In genomic region chr11:28447226-28447625, GRCh38 we compare ENCODE assay signal across 26 cellular contexts.
DNase-seq lines count a peak whose midpoint lies in the region; ATAC-seq and TF ChIP-seq lines count a peak whose summit lies in the region.
"Had no signal": no experiment of that assay in that cellular context is flagged by ENCODE, and none has a peak within 500 bp of the region (broad histone marks: within the 10 kb centered on the region; RNA-seq: fewer than 3 reads in every experiment).

No MANE protein-coding gene starts in this region.

- CTCF ChIA-PET in activated CD8-positive, alpha-beta T cell treated with anti-CD3 and anti-CD28 coated beads, Interleukin-2, amount 10 ng/mL, durations not matched to agents 7 days and 5 days (lab: Charles Lee), result no interaction called here

- TF ChIP-seq CTCF in epithelial cell of proximal tubule (conservative IDR thresholded peaks at IDR 0.05; ENCODE audit: low read depth, low read length), result no peak

- H3K4me1 Mint-ChIP-seq in activated CD8-positive, alpha-beta T cell treated with anti-CD3 and anti-CD28 coated beads, Interleukin-2, amount 10 ng/mL, durations not matched to agents 7 days and 5 days (ENCODE audit: low read depth), result no peaks in the 10 kb centered on the region
- no peaks in the 10 kb centered on the region for H3K4me1 Mint-ChIP-seq in activated T-cell treated with anti-CD3 and anti-CD28 coated beads, Interleukin-2, amount 50 U/mL, for 24 hours (ENCODE audit: low read depth)
- H3K4me1 Mint-ChIP-seq: activated B cell treated with CpG ODN at 0.5 μM for 24 hours; activated CD4-positive, alpha-beta memory T cell treated with anti-CD3 and anti-CD28 coated beads, Interleukin-2, amount 10 ng/mL, durations not matched to agents 7 days and 5 days; activated naive CD4-positive, alpha-beta T cell treated with anti-CD3 and anti-CD28 coated beads, Interleukin-2, amount 10 ng/mL, durations not matched to agents 7 days and 5 days; nephron had no signal

- no peaks in the 10 kb centered on the region for H3K9me3 Mint-ChIP-seq in activated CD8-positive, alpha-beta T cell treated with anti-CD3 and anti-CD28 coated beads, Interleukin-2, amount 10 ng/mL, durations not matched to agents 7 days and 5 days (ENCODE audit: insufficient read depth)
- no peaks in the 10 kb centered on the region for H3K9me3 Mint-ChIP-seq in activated T-cell treated with anti-CD3 and anti-CD28 coated beads, Interleukin-2, amount 50 U/mL, for 24 hours
- H3K9me3 Mint-ChIP-seq: activated B cell treated with CpG ODN at 0.5 μM for 24 hours; activated CD4-positive, alpha-beta memory T cell treated with anti-CD3 and anti-CD28 coated beads, Interleukin-2, amount 10 ng/mL, durations not matched to agents 7 days and 5 days; activated naive CD4-positive, alpha-beta T cell treated with anti-CD3 and anti-CD28 coated beads, Interleukin-2, amount 10 ng/mL, durations not matched to agents 7 days and 5 days; nephron had no signal

- no peak overlapping the region for H3K27ac Mint-ChIP-seq in activated CD8-positive, alpha-beta T cell treated with anti-CD3 and anti-CD28 coated beads, Interleukin-2, amount 10 ng/mL, durations not matched to agents 7 days and 5 days
- no peak overlapping the region for H3K27ac Mint-ChIP-seq in activated T-cell treated with anti-CD3 and anti-CD28 coated beads, Interleukin-2, amount 50 U/mL, for 24 hours
- H3K27ac Mint-ChIP-seq: activated B cell treated with CpG ODN at 0.5 μM for 24 hours; activated CD4-positive, alpha-beta memory T cell treated with anti-CD3 and anti-CD28 coated beads, Interleukin-2, amount 10 ng/mL, durations not matched to agents 7 days and 5 days; activated naive CD4-positive, alpha-beta T cell treated with anti-CD3 and anti-CD28 coated beads, Interleukin-2, amount 10 ng/mL, durations not matched to agents 7 days and 5 days; CD4-positive, alpha-beta T cell; nephron had no signal

- POLR2A ChIA-PET in activated CD8-positive, alpha-beta T cell treated with anti-CD3 and anti-CD28 coated beads, Interleukin-2, amount 10 ng/mL, durations not matched to agents 7 days and 5 days (lab: Charles Lee), result no interaction called here

- no peaks in the 10 kb centered on the region for H3K27me3 Mint-ChIP-seq in activated CD8-positive, alpha-beta T cell treated with anti-CD3 and anti-CD28 coated beads, Interleukin-2, amount 10 ng/mL, durations not matched to agents 7 days and 5 days (ENCODE audit: low read depth)
- no peaks in the 10 kb centered on the region for H3K27me3 Mint-ChIP-seq in activated T-cell treated with anti-CD3 and anti-CD28 coated beads, Interleukin-2, amount 50 U/mL, for 24 hours
- H3K27me3 Mint-ChIP-seq: activated B cell treated with CpG ODN at 0.5 μM for 24 hours; activated CD4-positive, alpha-beta memory T cell treated with anti-CD3 and anti-CD28 coated beads, Interleukin-2, amount 10 ng/mL, durations not matched to agents 7 days and 5 days; activated naive CD4-positive, alpha-beta T cell treated with anti-CD3 and anti-CD28 coated beads, Interleukin-2, amount 10 ng/mL, durations not matched to agents 7 days and 5 days; CD4-positive, alpha-beta T cell had no signal

- DNase-seq in COLO829 (ENCODE audit: low spot score), result peak; percentile 37
- peak; percentile 70 for DNase-seq in LHCN-M2 (ENCODE audit: low read depth)
- DNase-seq in epithelial cell of proximal tubule (ENCODE audit: low read depth), result peak; percentile 7
- DNase-seq in left kidney (ENCODE audit: low read depth, low spot score), result peak; percentile 6
- DNase-seq in NCI-H748 treated with DMSO at 0.1 percent for 48 hours (lab: John Stamatoyannopoulos, UW), result no peak
- DNase-seq in activated CD8-positive, alpha-beta T cell treated with anti-CD3 and anti-CD28 coated beads, Interleukin-2, amount 10 ng/mL, durations not matched to agents 7 days and 5 days, result no peak
- no peak for DNase-seq in activated T-cell treated with anti-CD3 and anti-CD28 coated beads, Interleukin-2, amount 50 U/mL, for 24 hours
- DNase-seq in NCI-H510A treated with DMSO at 0.1 percent for 48 hours (lab: John Stamatoyannopoulos, UW), result no peak
- DNase-seq: activated B cell treated with CpG ODN at 0.5 μM for 24 hours; activated CD4-positive, alpha-beta memory T cell treated with anti-CD3 and anti-CD28 coated beads, Interleukin-2, amount 10 ng/mL, durations not matched to agents 7 days and 5 days; activated naive CD4-positive, alpha-beta T cell treated with anti-CD3 and anti-CD28 coated beads, Interleukin-2, amount 10 ng/mL, durations not matched to agents 7 days and 5 days; CD4-positive, alpha-beta T cell; colonic mucosa; left colon; midbrain; NCI-H1105 treated with DMSO at 0.1 percent for 48 hours; NCI-H2081 treated with DMSO at 0.1 percent for 48 hours; NCI-H510A; small intestine; stimulated activated naive CD8-positive, alpha-beta T cell treated with anti-CD3 and anti-CD28 coated beads, Interleukin-15, Interleukin-2, amounts not matched to agents 100 U/mL and 50 U/mL, for 24 hours; thyroid gland had no signal

- H3K4me3 ChIP-seq in epithelial cell of proximal tubule (ENCODE audit: low read depth, low read length), result no peak overlapping the region
- H3K4me3 ChIP-seq: ascending aorta, colonic mucosa, HAP-1, prostate gland, thyroid gland had no signal

- no peak overlapping the region for H3K4me3 Mint-ChIP-seq in activated CD8-positive, alpha-beta T cell treated with anti-CD3 and anti-CD28 coated beads, Interleukin-2, amount 10 ng/mL, durations not matched to agents 7 days and 5 days
- no peak overlapping the region for H3K4me3 Mint-ChIP-seq in activated T-cell treated with anti-CD3 and anti-CD28 coated beads, Interleukin-2, amount 50 U/mL, for 24 hours
- H3K4me3 Mint-ChIP-seq: activated B cell treated with CpG ODN at 0.5 μM for 24 hours; activated CD4-positive, alpha-beta memory T cell treated with anti-CD3 and anti-CD28 coated beads, Interleukin-2, amount 10 ng/mL, durations not matched to agents 7 days and 5 days; activated naive CD4-positive, alpha-beta T cell treated with anti-CD3 and anti-CD28 coated beads, Interleukin-2, amount 10 ng/mL, durations not matched to agents 7 days and 5 days; CD4-positive, alpha-beta T cell; nephron had no signal

- ATAC-seq in activated CD8-positive, alpha-beta T cell treated with anti-CD3 and anti-CD28 coated beads, Interleukin-2, amount 10 ng/mL, durations not matched to agents 7 days and 5 days, result no peak
- ATAC-seq: left colon; SK-N-SH treated with all-trans-retinoic acid at 6 μM for 48 hours; stimulated activated naive CD8-positive, alpha-beta T cell treated with anti-CD3 and anti-CD28 coated beads, Interleukin-15, Interleukin-2, amounts not matched to agents 100 U/mL and 50 U/mL, for 24 hours had no signal

- H3K36me3 Mint-ChIP-seq in activated CD8-positive, alpha-beta T cell treated with anti-CD3 and anti-CD28 coated beads, Interleukin-2, amount 10 ng/mL, durations not matched to agents 7 days and 5 days (ENCODE audit: low read depth), result no peaks in the 10 kb centered on the region
- H3K36me3 Mint-ChIP-seq in activated T-cell treated with anti-CD3 and anti-CD28 coated beads, Interleukin-2, amount 50 U/mL, for 24 hours (ENCODE audit: low read depth), result no peaks in the 10 kb centered on the region
- H3K36me3 Mint-ChIP-seq: activated naive CD4-positive, alpha-beta T cell treated with anti-CD3 and anti-CD28 coated beads, Interleukin-2, amount 10 ng/mL, durations not matched to agents 7 days and 5 days had no signal

Comparison
In these comparisons a context has a peak if more than half of its experiments do, and no peak if none do; other contexts are left out.
1. DNase-seq: peak in COLO829 (single experiment), LHCN-M2 (single experiment), epithelial cell of proximal tubule (single experiment) and left kidney (single experiment); none in NCI-H748 treated with DMSO at 0.1 percent for 48 hours (single experiment), activated CD8-positive, alpha-beta T cell treated with anti-CD3 and anti-CD28 coated beads, Interleukin-2, amount 10 ng/mL, durations not matched to agents 7 days and 5 days (single experiment), activated T-cell treated with anti-CD3 and anti-CD28 coated beads, Interleukin-2, amount 50 U/mL, for 24 hours (single experiment) and NCI-H510A treated with DMSO at 0.1 percent for 48 hours (single experiment).